In the genomic region with DNA sequence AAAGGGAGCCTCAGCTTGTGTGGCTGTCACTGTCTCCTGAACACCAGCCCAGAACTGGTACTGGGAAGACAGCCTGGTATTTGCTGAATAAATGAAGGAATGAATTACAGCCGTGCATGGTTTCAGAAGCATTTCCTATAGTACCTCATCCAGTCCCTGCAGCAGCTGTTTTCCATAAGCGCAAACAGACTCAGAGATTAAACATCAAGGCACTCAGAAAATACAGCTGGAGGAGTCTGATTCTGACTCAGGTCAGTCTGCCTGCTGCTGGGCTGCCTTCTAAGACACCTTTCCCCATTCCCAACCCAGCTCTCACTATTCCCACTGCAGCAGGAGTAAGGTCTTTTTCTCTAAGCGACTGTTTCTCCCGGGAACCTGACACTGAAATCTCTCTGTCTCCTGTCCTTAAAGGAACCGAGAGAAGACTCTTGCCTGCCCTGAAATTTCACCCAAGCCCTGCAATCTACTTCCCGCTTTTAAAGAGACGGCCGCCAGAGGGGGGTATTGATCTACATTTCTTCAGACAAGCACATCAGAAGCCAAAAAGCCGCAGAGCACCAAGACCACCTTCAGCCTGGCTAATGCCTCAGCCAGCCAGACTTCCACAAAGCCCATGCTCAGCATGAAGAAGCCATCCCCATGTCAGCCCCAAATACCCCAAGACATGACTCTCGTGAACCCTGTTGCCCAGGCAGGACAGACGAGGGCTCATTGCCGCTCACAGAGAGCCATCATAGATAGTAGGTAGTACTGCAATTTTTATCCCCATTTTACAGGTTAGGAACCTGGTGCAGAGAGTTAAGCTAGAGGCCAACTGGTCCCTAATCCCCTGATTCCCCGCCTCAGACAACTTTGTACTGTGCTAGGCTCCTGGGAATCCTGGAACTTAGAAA, we compare ENCODE assay signal across 8 cellular contexts. TPM values are rescaled to one million over a fixed set of nuclear protein-coding genes. Genes with fewer than 3 reads are reported as not detected.
DNase-seq lines count a peak whose midpoint lies in the region; ATAC-seq and TF ChIP-seq lines count a peak whose summit lies in the region.

No MANE protein-coding gene starts in this region.

- peaks cover 21% of the 10 kb centered on the region for H3K27me3 Mint-ChIP-seq in nephron progenitor cell (ENCODE audit: low read depth, poor library complexity)

- peak overlapping the region; percentile 31; the same call in 1 of the 2 replicates for H3K27ac ChIP-seq in PC-9
- H3K27ac ChIP-seq in fibroblast of lung (ENCODE audit: insufficient read depth, low read length), result no peak overlapping the region

- H4K20me1 ChIP-seq in PC-9 (ENCODE audit: insufficient read depth), result no peaks in the 10 kb centered on the region
- H4K20me1 ChIP-seq in fibroblast of lung (ENCODE audit: control insufficient read depth, extremely low read depth, insufficient read depth, low read length), result no peaks in the 10 kb centered on the region

- peaks cover 41% of the 10 kb centered on the region for H3K4me1 ChIP-seq in PC-9 (replicated peaks; ENCODE audit: insufficient read depth)
- H3K4me1 ChIP-seq in fibroblast of lung (ENCODE audit: control insufficient read depth, extremely low read depth, insufficient read depth, low read length), result no peaks in the 10 kb centered on the region

- DNase-seq in GM12864 (ENCODE audit: low read depth) (peak; percentile 37), HT-29 (ENCODE audit: low spot score) (peak; percentile 75), PC-9 (peak; percentile 69 to 81), fibroblast of lung (ENCODE audit: low read depth in 2 of 2) (peak; percentile 66 to 82), nephron progenitor cell (peak; percentile 85)
- DNase-seq in activated T-cell treated with anti-CD3 and anti-CD28 coated beads, Interleukin-2, amount 50 U/mL, for 1 hour, result peak; percentile 63
- peak; percentile 43 for DNase-seq in stimulated activated naive CD4-positive, alpha-beta T cell treated with Interleukin-2 at 50 U/mL for 16 hours (lab: John Stamatoyannopoulos, UW)

- POLR2A ChIA-PET in PC-9 (lab: Charles Lee; ENCODE audit: unreplicated experiment), result interaction anchor here (0.9 kb wide), 1 partner anchor 73 kb away, joined by 5 read pairs; no protein-coding TSS in a partner anchor

- H3K27me3 ChIP-seq in PC-9 (ENCODE audit: insufficient read depth, low read depth) (no peaks in the 10 kb centered on the region), fibroblast of lung (ENCODE audit: control insufficient read depth, insufficient read depth, low read length) (no peaks in the 10 kb centered on the region)

- intact Hi-C loops in PC-9 (cut with micrococcal nuclease; ENCODE audit: unreplicated experiment), result loop anchor here (1.0 to 5.0 kb wide), 9 partner anchors 51 to 532 kb away; no protein-coding TSS in a partner anchor

- H3K36me3 ChIP-seq in PC-9 (ENCODE audit: low read depth) (no peaks in the 10 kb centered on the region), fibroblast of lung (ENCODE audit: control insufficient read depth, insufficient read depth, low read length) (no peaks in the 10 kb centered on the region)

- H3K9ac ChIP-seq in fibroblast of lung (ENCODE audit: insufficient read depth, low read length), result no peak overlapping the region

- H3F3A ChIP-seq in PC-9 (ENCODE audit: insufficient read depth, low read depth), result peaks cover 17% of the 10 kb centered on the region; the same call in 1 of the 2 replicates

- CTCF ChIA-PET in PC-9 (lab: Charles Lee), result interaction anchor here (0.6 to 1.8 kb wide), 6 partner anchors 10 to 1386 kb away, joined by 3 to 6 read pairs (median 5); no protein-coding TSS in a partner anchor

- H3K79me2 ChIP-seq in PC-9 (ENCODE audit: low read depth) (no peaks in the 10 kb centered on the region), fibroblast of lung (ENCODE audit: control insufficient read depth, insufficient read depth, low read length) (no peaks in the 10 kb centered on the region)

- H3K9me3 ChIP-seq in PC-9 (ENCODE audit: insufficient read depth, low read depth), result peaks cover 6% of the 10 kb centered on the region; the same call in 1 of the 2 replicates
- H3K9me3 ChIP-seq in fibroblast of lung (ENCODE audit: control insufficient read depth, insufficient read depth, low read depth, low read length), result no peaks in the 10 kb centered on the region

- no peaks in the 10 kb centered on the region for H3K9me2 ChIP-seq in PC-9 (ENCODE audit: insufficient read depth)

- H3K4me3 ChIP-seq in GM12864 (ENCODE audit: low read depth, low read length), result no peak overlapping the region
- H3K4me3 ChIP-seq in PC-9, result no peak overlapping the region
- no peak overlapping the region for H3K4me3 ChIP-seq in fibroblast of lung (replicated peaks in 1 of 4; ENCODE audit: control extremely low read depth in 1 of 4, insufficient read depth in 1 of 4, low read depth in 3 of 4, low read length in 4 of 4)

- H2AFZ ChIP-seq in PC-9 (peak overlapping the region; percentile 68), fibroblast of lung (ENCODE audit: low read length) (no peak overlapping the region)

- H3K27ac Mint-ChIP-seq in nephron progenitor cell, result peak overlapping the region; percentile 39

- ATAC-seq in HG03520 (IDR thresholded peaks at IDR 0.05; ENCODE audit: unreplicated experiment), result no peak

- H3K36me3 Mint-ChIP-seq in nephron progenitor cell (ENCODE audit: low read depth), result no peaks in the 10 kb centered on the region

- H3K4me3 Mint-ChIP-seq in nephron progenitor cell, result no peak overlapping the region

- H3K9me3 Mint-ChIP-seq in nephron progenitor cell, result peaks cover 7% of the 10 kb centered on the region

- BruUV-seq in PC-9 (replicated peaks; lab: Mats Ljungman, UMichigan), result no TSS peak

- H3K4me2 ChIP-seq in PC-9, result peak overlapping the region; percentile 54; the same call in 1 of the 2 replicates
- H3K4me2 ChIP-seq in fibroblast of lung (ENCODE audit: extremely low read depth, insufficient read depth, low read length), result no peak overlapping the region

- TF ChIP-seq CTCF in GM12864 (IDR thresholded peaks at IDR 0.05; ENCODE audit: low read depth, low read length, missing control alignments) (peak; percentile 68), PC-9 (conservative IDR thresholded peaks at IDR 0.05) (peak; percentile 93), fibroblast of lung (conservative IDR thresholded peaks at IDR 0.05 in 1 of 2, IDR thresholded peaks at IDR 0.05 in 1 of 2; ENCODE audit: low read depth in 1 of 2, low read length in 2 of 2) (peak; percentile 71 to 82), nephron progenitor cell (IDR thresholded peaks at IDR 0.05) (peak; percentile 69)

- H3K4me1 Mint-ChIP-seq in nephron progenitor cell, result peaks cover 14% of the 10 kb centered on the region

RNA-seq across cellular contexts. Expression of gene FOXI1, which starts 5.4 kb away (rescaled TPM):
- not detected in 2 replicates for total RNA-seq in HT-29 (2014; rRNA removed; shearing (Covaris generic))
- total RNA-seq in PC-9 (2021) (not detected in 2 replicates), fibroblast of lung (not detected in 2 replicates)
- not detected in 2 replicates for polyA plus RNA-seq in fibroblast of lung
- polyA plus RNA-seq in fibroblast of lung (2012), result not detected in 2 replicates
- 2.3 TPM in 1 of 2 replicates, not detected in the other for polyA minus RNA-seq in fibroblast of lung (ENCODE audit: low replicate concordance)
